In the genomic region with DNA sequence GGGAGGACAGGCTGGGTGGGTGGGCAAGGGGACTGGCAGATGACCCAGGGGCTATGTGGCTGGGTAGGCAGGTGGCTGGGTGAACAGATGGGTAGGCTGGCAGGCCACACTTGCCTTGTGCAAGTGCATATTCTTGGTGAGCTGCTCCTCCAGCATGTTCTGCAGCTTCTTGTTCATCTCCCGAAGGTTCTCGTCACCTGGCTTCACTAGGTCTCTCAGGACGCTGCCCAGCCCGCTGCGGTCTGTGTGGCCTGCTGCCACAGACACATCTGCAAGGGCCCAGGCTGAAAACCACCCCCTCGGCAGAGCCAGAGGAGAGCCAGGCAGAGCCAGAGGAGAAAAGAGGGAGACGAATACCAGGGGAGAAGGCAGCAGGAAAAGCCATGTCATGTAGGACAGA, we compare ENCODE assay signal across 23 cellular contexts.
"Had no signal": no experiment of that assay in that cellular context is flagged by ENCODE, and none has a peak within 500 bp of the region (broad histone marks: within the 10 kb centered on the region; RNA-seq: fewer than 3 reads in every experiment).

No MANE protein-coding gene starts in this region.

- ATAC-seq: HepG2, Panc1, PC-3, SK-N-SH treated with all-trans-retinoic acid at 6 μM for 48 hours had no signal

- DNase-seq: IMR-90; Karpas-422; KG1; MG63; NCI-H1092 treated with DMSO at 0.1 percent for 48 hours; NCI-H1436; NCI-H187; NCI-H2029; NCI-H2081 treated with DMSO at 0.1 percent for 48 hours; NCI-H2171; NCI-H226; NCI-H446; NCI-H510A; NCI-H524 treated with DMSO at 0.1 percent for 48 hours; NCI-H69; NCI-H774; NK-92 treated with Interleukin-12 subunit alpha and Interleukin-12 subunit beta, amount 100 ng/mL, for 24 hours; PC-3; SHP77 treated with DMSO at 0.1 percent for 48 hours; SJCRH30 had no signal
